In the genomic region with DNA sequence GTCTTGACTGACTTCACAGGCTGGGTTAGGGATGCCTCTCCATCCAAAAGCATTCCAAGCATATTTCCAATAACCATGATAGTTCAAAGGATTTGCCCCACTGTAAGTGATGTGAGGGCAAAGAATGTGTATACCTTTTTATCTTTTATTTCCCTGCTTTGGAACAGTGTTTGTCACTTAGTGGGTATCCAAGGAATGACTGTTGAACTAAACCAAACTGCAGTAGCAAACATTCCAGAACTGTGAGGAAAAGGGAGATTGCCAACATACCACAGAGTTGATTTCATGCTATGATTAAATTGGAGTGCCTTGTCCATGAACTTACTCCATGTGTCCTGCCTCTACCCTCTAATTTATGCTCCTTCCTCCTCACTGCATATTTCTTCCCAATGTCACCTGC, we compare ENCODE assay signal across 11 cellular contexts.
DNase-seq lines count a peak whose midpoint lies in the region; FAIRE-seq and TF ChIP-seq lines count a peak whose summit lies in the region.
"Had no signal": no experiment of that assay in that cellular context is flagged by ENCODE, and none has a peak within 500 bp of the region (broad histone marks: within the 10 kb centered on the region; RNA-seq: fewer than 3 reads in every experiment).

No MANE protein-coding gene starts in this region.

- peak; percentile 93 for DNase-seq in EH (ENCODE audit: low read depth)
- DNase-seq in RCC 7860 (ENCODE audit: low spot score) = peak; percentile 62
- DNase-seq in epidermal melanocyte (ENCODE audit: insufficient read length, low spot score) = peak; percentile 36
- DNase-seq in non-pigmented ciliary epithelial cell (ENCODE audit: low read depth) = peak; percentile 78
- DNase-seq in D341Med (ENCODE audit: low spot score) = no peak
- no peak for DNase-seq in smooth muscle cell (lab: John Stamatoyannopoulos, UW; ENCODE audit: unreplicated experiment)
- no peak for DNase-seq in NCI-H146 treated with DMSO at 0.1 percent for 48 hours (lab: John Stamatoyannopoulos, UW; ENCODE audit: unreplicated experiment)
- no peak for DNase-seq in ovary
- DNase-seq: hippocampal formation, posterior cingulate gyrus, stomach had no signal

- no peak for FAIRE-seq in RCC 7860 (lab: Jason Lieb, UNC)

- no peak overlapping the region for H3K4me2 ChIP-seq in smooth muscle cell

- no peaks in the 10 kb centered on the region for H4K20me1 ChIP-seq in smooth muscle cell (ENCODE audit: low read depth)

- no peaks in the 10 kb centered on the region for H3F3A ChIP-seq in smooth muscle cell (ENCODE audit: low read depth)

- TF ChIP-seq CTCF in smooth muscle cell (IDR thresholded peaks at IDR 0.05; ENCODE audit: borderline replicate concordance, insufficient read depth, poor library complexity, severe bottlenecking) (no peak), ovary (IDR thresholded peaks at IDR 0.05) (no peak)

- no peaks in the 10 kb centered on the region for H3K36me3 ChIP-seq in smooth muscle cell (ENCODE audit: low read depth)
- no peaks in the 10 kb centered on the region for H3K36me3 ChIP-seq in ovary
- H3K36me3 ChIP-seq: stomach had no signal

- TF ChIP-seq POLR2A in ovary (IDR thresholded peaks at IDR 0.05) = no peak

- H3K27me3 ChIP-seq in smooth muscle cell (ENCODE audit: low read depth) = no peaks in the 10 kb centered on the region
- H3K27me3 ChIP-seq in ovary = no peaks in the 10 kb centered on the region
- H3K27me3 ChIP-seq: stomach had no signal

- no peak for TF ChIP-seq EP300 in ovary (IDR thresholded peaks at IDR 0.05)

- no peaks in the 10 kb centered on the region for H3K79me2 ChIP-seq in smooth muscle cell (ENCODE audit: low read depth)

- H3K4me3 ChIP-seq in smooth muscle cell (no peak overlapping the region), ovary (no peak overlapping the region)
- H3K4me3 ChIP-seq: stomach had no signal

- H3K4me1 ChIP-seq in smooth muscle cell (ENCODE audit: low read depth) (no peaks in the 10 kb centered on the region), ovary (ENCODE audit: insufficient read depth) (no peaks in the 10 kb centered on the region)
- H3K4me1 ChIP-seq: stomach had no signal

- H3K27ac ChIP-seq in smooth muscle cell (ENCODE audit: low read depth) (no peak overlapping the region), ovary (no peak overlapping the region)
- H3K27ac ChIP-seq: stomach had no signal

- intact Hi-C loops in ovary (cut with DNase I) = no loop called here

- H3K9ac ChIP-seq in smooth muscle cell (ENCODE audit: low read depth) = no peak overlapping the region

- H2AFZ ChIP-seq in smooth muscle cell (ENCODE audit: low read depth) = no peak overlapping the region

- H3K9me3 ChIP-seq in smooth muscle cell (replicated peaks; ENCODE audit: low read depth) (no peaks in the 10 kb centered on the region), ovary (no peaks in the 10 kb centered on the region)
- H3K9me3 ChIP-seq: stomach had no signal

Comparison
In these comparisons a context has a peak if more than half of its experiments do, and no peak if none do; other contexts are left out.
1. DNase-seq: peak in EH (single experiment), RCC 7860 (single experiment), epidermal melanocyte (single experiment) and non-pigmented ciliary epithelial cell (single experiment); none in D341Med (single experiment), smooth muscle cell (single experiment), NCI-H146 treated with DMSO at 0.1 percent for 48 hours (single experiment) and ovary (0 of 5).